Comparison of ENCODE assay signal across 30 cellular contexts in genomic region chr1:242057745-242058115, GRCh38. TPM values are rescaled to one million over a fixed set of nuclear protein-coding genes. Genes with fewer than 3 reads are reported as not detected.
"Had no signal": no experiment of that assay in that cellular context is flagged by ENCODE, and none has a peak within 500 bp of the region (broad histone marks: within the 10 kb centered on the region; RNA-seq: fewer than 3 reads in every experiment).

No MANE protein-coding gene starts in this region.

- H3K36me3 ChIP-seq: colonic mucosa, esophagus squamous epithelium, gastrocnemius medialis, thyroid gland, upper lobe of right lung, WERI-Rb-1 had no signal

- DNase-seq: activated CD4-positive, alpha-beta T cell treated with anti-CD3 and anti-CD28 coated beads for 1 hour; activated CD4-positive, alpha-beta T cell treated with anti-CD3 and anti-CD28 coated beads, Interleukin-2, amount 50 U/mL, for 4 hours; activated CD8-positive, alpha-beta memory T cell treated with anti-CD3 and anti-CD28 coated beads, Interleukin-2, amount 50 U/mL, for 48 hours; activated naive CD4-positive, alpha-beta T cell treated with Interleukin-2 at 50 U/mL for 16 hours; activated naive CD8-positive, alpha-beta T cell treated with anti-CD3 and anti-CD28 coated beads for 36 hours; activated T-cell treated with anti-CD3 and anti-CD28 coated beads, Interleukin-2, amount 50 U/mL, for 4 hours; colonic mucosa; dorsolateral prefrontal cortex; effector memory CD8-positive, alpha-beta T cell; esophagus squamous epithelium; gastrocnemius medialis; hypothalamus; left colon; nucleus accumbens; right cardiac atrium; stimulated activated CD4-positive, alpha-beta T cell treated with anti-CD3 and anti-CD28 coated beads, Interleukin-4, amount 100 ng/mL, for 24 hours; stimulated activated naive CD4-positive, alpha-beta T cell treated with Interleukin-2 at 50 U/mL for 16 hours; substantia nigra; thyroid gland; upper lobe of right lung; WERI-Rb-1 had no signal

- H3K9me3 Mint-ChIP-seq: activated naive CD8-positive, alpha-beta T cell treated with anti-CD3 and anti-CD28 coated beads for 36 hours; activated T-cell treated with anti-CD3 and anti-CD28 coated beads, Interleukin-2, amount 50 U/mL, for 4 hours; activated T-helper 2 cell treated with anti-CD3 and anti-CD28 coated beads, Interferon-gamma antibody, Interleukin-2, Interleukin-4, amounts not matched to agents 10 μg/mL and 5 μg/mL and 100 μg/mL, durations not matched to agents 14 hours and 24 hours and 36 hours; central memory CD8-positive, alpha-beta T cell; effector memory CD8-positive, alpha-beta T cell; memory B cell; nephron; T-helper 2 cell treated with Interferon-gamma antibody and Interleukin-4, amounts not matched to agents 5 μg/mL and 100 μg/mL, for 36 hours had no signal

- H3K4me1 Mint-ChIP-seq: activated naive CD8-positive, alpha-beta T cell treated with anti-CD3 and anti-CD28 coated beads for 36 hours; central memory CD8-positive, alpha-beta T cell; memory B cell had no signal

- H3K4me3 ChIP-seq: colonic mucosa, dorsolateral prefrontal cortex, esophagus squamous epithelium, gastrocnemius medialis, thyroid gland, upper lobe of right lung had no signal

- H3K27ac ChIP-seq: colonic mucosa, dorsolateral prefrontal cortex, esophagus squamous epithelium, gastrocnemius medialis, parathyroid adenoma, thyroid gland, upper lobe of right lung, WERI-Rb-1 had no signal

- H3K79me2 ChIP-seq: parathyroid adenoma had no signal

- H3K36me3 Mint-ChIP-seq: activated naive CD8-positive, alpha-beta T cell treated with anti-CD3 and anti-CD28 coated beads for 36 hours had no signal

- ATAC-seq: activated T-cell treated with anti-CD3 and anti-CD28 coated beads, Interleukin-2, amount 50 U/mL, for 4 hours; effector memory CD8-positive, alpha-beta T cell; gastrocnemius medialis; left colon had no signal

- H3K27me3 ChIP-seq: colonic mucosa, dorsolateral prefrontal cortex, gastrocnemius medialis, thyroid gland, upper lobe of right lung had no signal

- H3K4me1 ChIP-seq: colonic mucosa, esophagus squamous epithelium, gastrocnemius medialis, parathyroid adenoma, thyroid gland, upper lobe of right lung had no signal

- H3K4me3 Mint-ChIP-seq: activated naive CD8-positive, alpha-beta T cell treated with anti-CD3 and anti-CD28 coated beads for 36 hours; activated T-cell treated with anti-CD3 and anti-CD28 coated beads, Interleukin-2, amount 50 U/mL, for 4 hours; central memory CD8-positive, alpha-beta T cell; effector memory CD8-positive, alpha-beta T cell; memory B cell; nephron; T-helper 2 cell treated with Interferon-gamma antibody and Interleukin-4, amounts not matched to agents 5 μg/mL and 100 μg/mL, for 36 hours had no signal

- H2AFZ ChIP-seq: parathyroid adenoma had no signal

- H3K27ac Mint-ChIP-seq: activated naive CD8-positive, alpha-beta T cell treated with anti-CD3 and anti-CD28 coated beads for 36 hours; activated T-helper 2 cell treated with anti-CD3 and anti-CD28 coated beads, Interferon-gamma antibody, Interleukin-2, Interleukin-4, amounts not matched to agents 10 μg/mL and 5 μg/mL and 100 μg/mL, durations not matched to agents 14 hours and 24 hours and 36 hours; effector memory CD8-positive, alpha-beta T cell; memory B cell; nephron; T-helper 2 cell treated with Interferon-gamma antibody and Interleukin-4, amounts not matched to agents 5 μg/mL and 100 μg/mL, for 36 hours had no signal

- H3K9me3 ChIP-seq: colonic mucosa, esophagus squamous epithelium, gastrocnemius medialis, thyroid gland, upper lobe of right lung had no signal

RNA-seq across cellular contexts. Expression of gene MAP1LC3C, which starts 58.8 kb away (rescaled TPM):
- total RNA-seq: activated CD8-positive, alpha-beta memory T cell treated with anti-CD3 and anti-CD28 coated beads for 36 hours; activated naive CD8-positive, alpha-beta T cell treated with anti-CD3 and anti-CD28 coated beads for 36 hours; activated T-cell treated with anti-CD3 and anti-CD28 coated beads, Interleukin-2, amount 50 U/mL, for 4 hours; activated T-helper 2 cell treated with anti-CD3 and anti-CD28 coated beads, Interferon-gamma antibody, Interleukin-2, Interleukin-4, amounts not matched to agents 10 μg/mL and 5 μg/mL and 100 μg/mL, durations not matched to agents 14 hours and 24 hours and 36 hours; colonic mucosa; mononuclear cell had no signal
- polyA plus RNA-seq: keratinocyte had no signal
